ENCODE assay signal across 6 cellular contexts in genomic region chrY:7182591-7182990, GRCh38.
"Had no signal": no experiment of that assay in that cellular context is flagged by ENCODE, and none has a peak within 500 bp of the region (broad histone marks: within the 10 kb centered on the region; RNA-seq: fewer than 3 reads in every experiment).

No MANE protein-coding gene starts in this region.

- H3K27ac Mint-ChIP-seq: IgD-negative memory B cell had no signal

- H3K27me3 Mint-ChIP-seq: IgD-negative memory B cell had no signal

- H3K4me3 Mint-ChIP-seq: IgD-negative memory B cell had no signal

- ATAC-seq: HepG2, K562 had no signal

- H3K9me3 Mint-ChIP-seq: IgD-negative memory B cell had no signal

- H3K36me3 Mint-ChIP-seq: IgD-negative memory B cell had no signal

- H3K4me1 Mint-ChIP-seq: IgD-negative memory B cell had no signal

- DNase-seq: IMR-90, KBM-7, KG1 had no signal
